ENCODE assay signal across 26 cellular contexts in the genomic region with DNA sequence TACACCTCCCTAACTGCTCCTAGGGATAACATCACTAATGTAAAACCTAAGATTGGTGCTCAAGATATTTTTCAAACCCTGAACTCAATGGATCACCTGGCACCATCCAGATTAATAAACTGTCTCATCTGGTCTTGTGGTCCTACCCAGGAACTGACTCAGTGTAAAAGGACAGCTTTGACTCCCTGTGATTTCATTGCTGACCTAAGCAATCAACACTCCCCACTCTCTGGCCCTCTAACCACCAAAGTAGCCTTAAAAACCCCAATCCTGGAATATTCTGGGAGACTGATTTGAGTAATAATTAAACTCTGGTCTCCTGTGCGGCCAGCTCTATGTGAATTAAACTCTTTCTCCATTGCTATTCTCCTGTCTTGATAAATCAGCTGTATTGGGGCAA. TPM values are rescaled to one million over a fixed set of nuclear protein-coding genes. Genes with fewer than 3 reads are reported as not detected.
A peak's percentile ranks its signal among the peaks of the same experiment; 100 is the strongest.
DNase-seq lines count a peak whose midpoint lies in the region; ATAC-seq and TF ChIP-seq lines count a peak whose summit lies in the region.
"Had no signal": no experiment of that assay in that cellular context is flagged by ENCODE, and none has a peak within 500 bp of the region (broad histone marks: within the 10 kb centered on the region; RNA-seq: fewer than 3 reads in every experiment).

No MANE protein-coding gene starts in this region.

- H3K4me2 ChIP-seq in GM23338 (no peak overlapping the region), osteoblast (ENCODE audit: insufficient read depth, low read length) (no peak overlapping the region)

- H3K4me3 Mint-ChIP-seq in GM23338 = no peak overlapping the region
- no peak overlapping the region for H3K4me3 Mint-ChIP-seq in CD4-positive, alpha-beta memory T cell
- H3K4me3 Mint-ChIP-seq: activated CD8-positive, alpha-beta T cell treated with anti-CD3 and anti-CD28 coated beads for 36 hours; CD4-positive, CD25-positive, alpha-beta regulatory T cell; type B pancreatic cell had no signal

- H3K4me1 Mint-ChIP-seq in GM23338 = peaks cover 22% of the 10 kb centered on the region
- H3K4me1 Mint-ChIP-seq in CD4-positive, alpha-beta memory T cell = peaks cover 0 to 6% (median 4%) of the 10 kb centered on the region in 4 donors

- peak overlapping the region; percentile 55 for H3K27ac ChIP-seq in GM23338 (ENCODE audit: low read depth)
- no peak overlapping the region for H3K27ac ChIP-seq in osteoblast (ENCODE audit: low read depth, low read length)
- no peak overlapping the region for H3K27ac ChIP-seq in ovary
- no peak overlapping the region for H3K27ac ChIP-seq in CD4-positive, alpha-beta memory T cell (ENCODE audit: low read depth, low read length)
- H3K27ac ChIP-seq: colonic mucosa, HL-60, psoas muscle, skin epidermis had no signal

- H3K4me3 ChIP-seq in GM23338 (no peak overlapping the region), epithelial cell of esophagus (ENCODE audit: low read length) (no peak overlapping the region), osteoblast (ENCODE audit: insufficient read depth, low read length) (no peak overlapping the region), ovary (no peak overlapping the region)
- H3K4me3 ChIP-seq in CD4-positive, alpha-beta memory T cell (ENCODE audit: low read length in 2 of 2) = no peak overlapping the region
- H3K4me3 ChIP-seq: colonic mucosa, psoas muscle, skin epidermis had no signal

- H3K36me3 ChIP-seq in GM23338 (ENCODE audit: insufficient read depth) (no peaks in the 10 kb centered on the region), osteoblast (ENCODE audit: insufficient read depth, low read length) (no peaks in the 10 kb centered on the region), ovary (no peaks in the 10 kb centered on the region)
- no peaks in the 10 kb centered on the region for H3K36me3 ChIP-seq in CD4-positive, alpha-beta memory T cell (ENCODE audit: insufficient read depth, low read length)
- H3K36me3 ChIP-seq: colonic mucosa had no signal

- DNase-seq in GM23338 (ENCODE audit: low spot score) (no peak), RPMI7951 (ENCODE audit: low read depth) (peak; percentile 23), epithelial cell of esophagus (ENCODE audit: low read depth) (peak; percentile 50), osteoblast (ENCODE audit: insufficient read length, low spot score, missing footprints) (peak; percentile 27), ovary (no peak), SHP77 treated with DMSO at 0.1 percent for 48 hours (lab: John Stamatoyannopoulos, UW) (no peak)
- DNase-seq in CD4-positive, alpha-beta memory T cell = no peak
- DNase-seq: activated CD8-positive, alpha-beta T cell treated with anti-CD3 and anti-CD28 coated beads for 36 hours; activated gamma-delta T cell; CD4-positive, CD25-positive, alpha-beta regulatory T cell; colonic mucosa; DMS 273 treated with DMSO at 0.1 percent for 48 hours; head of caudate nucleus; left cardiac atrium; NCI-H1105; NCI-H2029; NCI-H82; OCI-M1; psoas muscle; SIG-M5; SW 1271 had no signal

- no peak for TF ChIP-seq EP300 in ovary (IDR thresholded peaks at IDR 0.05)

- H3K4me1 ChIP-seq in GM23338 (ENCODE audit: insufficient read depth) (peaks cover 5% of the 10 kb centered on the region; the same call in 1 of the 2 replicates), osteoblast (ENCODE audit: insufficient read depth, low read length) (no peaks in the 10 kb centered on the region), ovary (ENCODE audit: insufficient read depth) (no peaks in the 10 kb centered on the region)
- peaks cover under 1% of the 10 kb centered on the region for H3K4me1 ChIP-seq in CD4-positive, alpha-beta memory T cell (ENCODE audit: insufficient read depth, low read length)
- H3K4me1 ChIP-seq: colonic mucosa had no signal

- no peaks in the 10 kb centered on the region for H3K9me3 Mint-ChIP-seq in GM23338
- no peaks in the 10 kb centered on the region for H3K9me3 Mint-ChIP-seq in CD4-positive, alpha-beta memory T cell
- H3K9me3 Mint-ChIP-seq: activated CD8-positive, alpha-beta T cell treated with anti-CD3 and anti-CD28 coated beads for 36 hours; CD4-positive, CD25-positive, alpha-beta regulatory T cell; type B pancreatic cell had no signal

- 97 to 100% (median 98%) methylated on average over 1 of the region's 1 CpG for WGBS in ovary, 3 donors

- POLR2A ChIA-PET in CD4-positive, alpha-beta memory T cell (lab: Charles Lee; ENCODE audit: partially characterized antibody) = no interaction called here

- no peaks in the 10 kb centered on the region for H3K27me3 Mint-ChIP-seq in GM23338 (ENCODE audit: insufficient read depth, low read depth, poor library complexity)
- H3K27me3 Mint-ChIP-seq in CD4-positive, alpha-beta memory T cell = no peaks in the 10 kb centered on the region
- H3K27me3 Mint-ChIP-seq: activated CD8-positive, alpha-beta T cell treated with anti-CD3 and anti-CD28 coated beads for 36 hours; CD4-positive, CD25-positive, alpha-beta regulatory T cell; type B pancreatic cell had no signal

- intact Hi-C loops in ovary (cut with DNase I) = no loop called here
- intact Hi-C loops in CD4-positive, alpha-beta memory T cell (cut with micrococcal nuclease) = no loop called here

- no peak for ATAC-seq in GM23338
- no peak for ATAC-seq in GM21529 (IDR thresholded peaks at IDR 0.05; ENCODE audit: unreplicated experiment)
- ATAC-seq: activated CD8-positive, alpha-beta T cell treated with anti-CD3 and anti-CD28 coated beads for 36 hours; left cardiac atrium; psoas muscle had no signal

- no peak for TF ChIP-seq POLR2A in ovary (IDR thresholded peaks at IDR 0.05)

- CTCF ChIA-PET in CD4-positive, alpha-beta memory T cell (lab: Charles Lee; ENCODE audit: partially characterized antibody) = no interaction called here

- H3K9me3 ChIP-seq in osteoblast (ENCODE audit: low read depth, low read length) (no peaks in the 10 kb centered on the region), ovary (no peaks in the 10 kb centered on the region)
- H3K9me3 ChIP-seq in CD4-positive, alpha-beta memory T cell (ENCODE audit: control insufficient read depth in 1 of 2, low read length in 2 of 2) = no peaks in the 10 kb centered on the region
- H3K9me3 ChIP-seq: colonic mucosa, psoas muscle had no signal

- no peaks in the 10 kb centered on the region; the same call in 1 of the 2 replicates for H3F3A ChIP-seq in GM23338 (replicated peaks; ENCODE audit: low read depth)

- H4K20me1 ChIP-seq in GM23338 (replicated peaks; ENCODE audit: insufficient read depth) (no peaks in the 10 kb centered on the region), osteoblast (ENCODE audit: insufficient read depth, low read length) (no peaks in the 10 kb centered on the region)

- no peaks in the 10 kb centered on the region for H3K9me2 ChIP-seq in GM23338 (ENCODE audit: insufficient read depth)

- no peak overlapping the region for H2AFZ ChIP-seq in GM23338
- H2AFZ ChIP-seq in osteoblast (ENCODE audit: low read length) = no peak overlapping the region

- H3K36me3 Mint-ChIP-seq in GM23338 (ENCODE audit: low read depth) = no peaks in the 10 kb centered on the region
- no peaks in the 10 kb centered on the region for H3K36me3 Mint-ChIP-seq in CD4-positive, alpha-beta memory T cell
- H3K36me3 Mint-ChIP-seq: CD4-positive, CD25-positive, alpha-beta regulatory T cell had no signal

- no peak overlapping the region for H3K27ac Mint-ChIP-seq in GM23338
- H3K27ac Mint-ChIP-seq in CD4-positive, alpha-beta memory T cell = no peak overlapping the region
- H3K27ac Mint-ChIP-seq: activated CD8-positive, alpha-beta T cell treated with anti-CD3 and anti-CD28 coated beads for 36 hours; CD4-positive, CD25-positive, alpha-beta regulatory T cell; type B pancreatic cell had no signal

- H3K79me2 ChIP-seq in GM23338 (replicated peaks; ENCODE audit: insufficient read depth) (no peaks in the 10 kb centered on the region), osteoblast (ENCODE audit: insufficient read depth, low read length) (no peaks in the 10 kb centered on the region)

- TF ChIP-seq CTCF in GM23338 (conservative IDR thresholded peaks at IDR 0.05; ENCODE audit: low read depth in 2 of 2) (no peak), epithelial cell of esophagus (IDR thresholded peaks at IDR 0.05; ENCODE audit: insufficient read depth, low read depth, low read length, missing control alignments) (no peak), osteoblast (IDR thresholded peaks at IDR 0.05; ENCODE audit: extremely low read depth, low read depth, low read length) (no peak), ovary (IDR thresholded peaks at IDR 0.05) (no peak)

- H3K27me3 ChIP-seq in GM23338 (ENCODE audit: insufficient read depth) (no peaks in the 10 kb centered on the region), osteoblast (ENCODE audit: insufficient read depth, low read length) (no peaks in the 10 kb centered on the region), ovary (no peaks in the 10 kb centered on the region)
- no peaks in the 10 kb centered on the region for H3K27me3 ChIP-seq in CD4-positive, alpha-beta memory T cell (ENCODE audit: insufficient read depth, low read length)
- H3K27me3 ChIP-seq: colonic mucosa had no signal

RNA-seq across cellular contexts. Expression of gene USP54, which starts 6.2 kb away (rescaled TPM):
- total RNA-seq in GM23338 (2014; rRNA removed; shearing (Covaris generic)) = 27.4 and 29.2 TPM in 2 replicates
- polyA plus RNA-seq in GM23338 (2016; fragmentation: Nextera tagmentation; extraction: Ambion mirVana) (12.8 and 15.1 TPM in 2 replicates), ovary (10 to 100 TPM in 1 of 2 donors, 1 to 10 TPM in 1; 8.0 to 27.8 TPM)
- 6.4 and 8.3 TPM in 2 replicates for total RNA-seq in RPMI7951 (2014; rRNA removed; shearing (Covaris generic))
- total RNA-seq in osteoblast (23.0 and 25.0 TPM in 2 replicates), ovary (10 to 100 TPM; 29.0 to 72.7 (median 33.1) TPM)
- 1 to 10 TPM; 7.4 to 7.6 TPM for total RNA-seq in CD4-positive, alpha-beta memory T cell
- 1 to 10 TPM in 1 of 2 donors, under 1 TPM in 1; 0.04 to 1.4 TPM for polyA plus RNA-seq in CD4-positive, alpha-beta memory T cell

RNA-seq across cellular contexts. Expression of gene MYOZ1, which starts 43.9 kb away (rescaled TPM):
- total RNA-seq in GM23338 (2014; rRNA removed; shearing (Covaris generic)) = 2.4 and 3.2 TPM in 2 replicates
- polyA plus RNA-seq in GM23338 (2016; fragmentation: Nextera tagmentation; extraction: Ambion mirVana) (1.9 and 2.7 TPM in 2 replicates), ovary (1 to 10 TPM; 1.3 to 6.1 TPM)
- not detected in 2 replicates for total RNA-seq in RPMI7951 (2014; rRNA removed; shearing (Covaris generic))
- total RNA-seq in osteoblast (not detected in 2 replicates), ovary (1 to 10 TPM in 3 of 7 donors, under 1 TPM in 3, not detected in 1; 0.25 to 1.8 (median 0.77) TPM)
- total RNA-seq in CD4-positive, alpha-beta memory T cell = not detected
- polyA plus RNA-seq in CD4-positive, alpha-beta memory T cell = not detected
- total RNA-seq: activated CD8-positive, alpha-beta T cell treated with anti-CD3 and anti-CD28 coated beads for 36 hours; CD4-positive, CD25-positive, alpha-beta regulatory T cell; colonic mucosa had no signal
- polyA plus RNA-seq: CD4-positive, CD25-positive, alpha-beta regulatory T cell had no signal

RNA-seq across cellular contexts. Expression of gene SYNPO2L, which starts 58.5 kb away (rescaled TPM):
- 0.08 TPM in 1 of 2 replicates, not detected in the other for total RNA-seq in GM23338 (2014; rRNA removed; shearing (Covaris generic))
- polyA plus RNA-seq in GM23338 (2016; fragmentation: Nextera tagmentation; extraction: Ambion mirVana) (0.16 and 0.57 TPM in 2 replicates), ovary (under 1 TPM; 0.07 to 0.35 TPM)
- total RNA-seq in RPMI7951 (2014; rRNA removed; shearing (Covaris generic)) = not detected in 2 replicates
- total RNA-seq in osteoblast (under 0.01 TPM in 1 of 2 replicates, not detected in the other), ovary (under 1 TPM in 3 of 7 donors, not detected in 4; 0.12 to 0.61 (median 0.15) TPM)
- total RNA-seq in CD4-positive, alpha-beta memory T cell = not detected
- polyA plus RNA-seq in CD4-positive, alpha-beta memory T cell = not detected
- total RNA-seq: activated CD8-positive, alpha-beta T cell treated with anti-CD3 and anti-CD28 coated beads for 36 hours; CD4-positive, CD25-positive, alpha-beta regulatory T cell; H4 had no signal
- polyA plus RNA-seq: CD4-positive, CD25-positive, alpha-beta regulatory T cell had no signal

Comparison
In these comparisons a context has a peak if more than half of its experiments do, and no peak if none do; other contexts are left out.
1. DNase-seq: peak in RPMI7951 (single experiment), epithelial cell of esophagus (single experiment) and osteoblast (single experiment); none in GM23338 (single experiment), ovary (0 of 5), CD4-positive, alpha-beta memory T cell (0 of 5) and SHP77 treated with DMSO at 0.1 percent for 48 hours (single experiment).